ENCODE assay signal across 8 cellular contexts in genomic region chr10:91043173-91043910, GRCh38.
DNase-seq lines count a peak whose midpoint lies in the region; ATAC-seq and TF ChIP-seq lines count a peak whose summit lies in the region.

No MANE protein-coding gene starts in this region.

- RAD21 ChIA-PET in HCT116 (lab: Charles Lee; ENCODE audit: low non-redundant PET in 1 of 2, low total read pairs in 2 of 2, uncharacterized antibody in 2 of 2, unreplicated experiment in 2 of 2): interaction anchor here in 1 of 2 experiments (0.8 kb wide), 1 partner anchor 208 kb away, joined by 4 read pairs; no protein-coding TSS in a partner anchor

- H3K9me2 ChIP-seq in HCT116 (ENCODE audit: insufficient read depth) (no peaks in the 10 kb centered on the region), hepatocyte (replicated peaks; ENCODE audit: insufficient read depth) (no peaks in the 10 kb centered on the region)

- H3K27ac ChIP-seq in AG04450 (ENCODE audit: low read depth, low read length) (no peak overlapping the region), HCT116 (ENCODE audit: low read depth, low read length) (no peak overlapping the region), VCaP (no peak overlapping the region), hepatocyte (no peak overlapping the region)

- H3K27me3 Mint-ChIP-seq in T-cell: peaks cover 5 to 9% of the 10 kb centered on the region in 2 donors

- no peaks in the 10 kb centered on the region for H3K79me2 ChIP-seq in HCT116 (ENCODE audit: insufficient read depth, low read length)
- no peaks in the 10 kb centered on the region for H3K79me2 ChIP-seq in hepatocyte

- POLR2A ChIA-PET in AG04450 (lab: Yijun Ruan, JAX): no interaction called here
- POLR2A ChIA-PET in HCT116 (lab: Charles Lee): no interaction called here
- POLR2A ChIA-PET in T-cell (lab: Charles Lee): interaction anchor here in 1 of 2 donors (0.6 kb wide), 1 partner anchor 1972 kb away, joined by 4 read pairs; no protein-coding TSS in a partner anchor

- H3K9me3 ChIP-seq in AG04450 (ENCODE audit: control insufficient read depth, insufficient read depth, low read length) (no peaks in the 10 kb centered on the region), HCT116 (ENCODE audit: control insufficient read depth in 1 of 2, insufficient read depth in 1 of 2, low read depth in 1 of 2, low read length in 2 of 2) (no peaks in the 10 kb centered on the region), hepatocyte (ENCODE audit: low read depth) (no peaks in the 10 kb centered on the region)

- H3K36me3 ChIP-seq in HCT116 (ENCODE audit: control insufficient read depth in 1 of 2, insufficient read depth in 2 of 2, low read length in 2 of 2) (no peaks in the 10 kb centered on the region), hepatocyte (replicated peaks; ENCODE audit: insufficient read depth, low read depth) (no peaks in the 10 kb centered on the region)

- no peak overlapping the region for H3K4me3 Mint-ChIP-seq in T-cell

- DNase-seq in AG04450 (ENCODE audit: low read depth, low spot score) (no peak), HCT116 (ENCODE audit: low read depth, low spot score) (peak; percentile 21), hepatocyte (ENCODE audit: low spot score) (peak; percentile 38), T-cell (no peak), nucleus accumbens (lab: John Stamatoyannopoulos, UW) (no peak), NOMO-1 (lab: John Stamatoyannopoulos, UW; ENCODE audit: unreplicated experiment in 2 of 2) (no peak)

- no peaks in the 10 kb centered on the region for H3K4me1 Mint-ChIP-seq in T-cell

- TF ChIP-seq CTCF in AG04450 (IDR thresholded peaks at IDR 0.05; ENCODE audit: low read depth, low read length) (peak; percentile 47), HCT116 (IDR thresholded peaks at IDR 0.05 in 2 of 3, conservative IDR thresholded peaks at IDR 0.05 in 1 of 3; ENCODE audit: borderline replicate concordance in 1 of 3, insufficient read depth in 1 of 3, low read depth in 2 of 3, low read length in 2 of 3) (peak; percentile 49 to 60 (median 59); a peak in 5 of 6 replicates), VCaP (conservative IDR thresholded peaks at IDR 0.05) (peak; percentile 80), hepatocyte (IDR thresholded peaks at IDR 0.05; ENCODE audit: poor library complexity) (peak; percentile 51)

- ATAC-seq in HCT116: peak; percentile 90
- ATAC-seq in T-cell (replicated peaks in 1 of 4): no peak
- no peak for ATAC-seq in HG03196 (IDR thresholded peaks at IDR 0.05; ENCODE audit: unreplicated experiment)

- WGBS in hepatocyte (ENCODE audit: low lambda C conversion rate, missing lambda C conversion rate): 65% methylated on average over 8 of the region's 8 CpGs

- intact Hi-C loops in HCT116 (cut with micrococcal nuclease): loop anchor here (1.0 to 10.0 kb wide), 2 partner anchors 208 to 871 kb away; no protein-coding TSS in a partner anchor

- CTCF ChIA-PET in AG04450 (lab: Charles Lee) (interaction anchor here (0.5 to 3.1 kb wide), 10 partner anchors 8 to 207 kb away, joined by 3 to 26 read pairs (median 4); no protein-coding TSS in a partner anchor), HCT116 (lab: Charles Lee) (interaction anchor here (1.0 to 1.8 kb wide), 3 partner anchors 205 to 209 kb away, joined by 3 to 13 read pairs (median 3); no protein-coding TSS in a partner anchor), T-cell (lab: Charles Lee) (interaction anchor here (0.6 to 2.4 kb wide), 3 partner anchors 208 to 240 kb away, joined by 4 to 16 read pairs (median 4); no protein-coding TSS in a partner anchor)

- no peaks in the 10 kb centered on the region for H3K4me1 ChIP-seq in HCT116 (ENCODE audit: control insufficient read depth in 1 of 2, insufficient read depth in 2 of 2, low read length in 2 of 2)
- H3K4me1 ChIP-seq in hepatocyte (ENCODE audit: insufficient read depth): no peaks in the 10 kb centered on the region

- H3K4me3 ChIP-seq in AG04450 (ENCODE audit: low read depth, low read length): no peak overlapping the region
- no peak overlapping the region for H3K4me3 ChIP-seq in HCT116 (replicated peaks in 1 of 2; ENCODE audit: low read depth in 1 of 2, low read length in 2 of 2)
- no peak overlapping the region for H3K4me3 ChIP-seq in hepatocyte

- H3K27ac Mint-ChIP-seq in T-cell: no peak overlapping the region

- TF ChIP-seq POLR2A in HCT116 (IDR thresholded peaks at IDR 0.05; ENCODE audit: borderline replicate concordance, extremely low read depth, insufficient read depth, insufficient read length): no peak

- H3K4me2 ChIP-seq in HCT116 (ENCODE audit: low read length) (no peak overlapping the region), hepatocyte (no peak overlapping the region)

- peak; percentile 76 for TF ChIP-seq RAD21 in HCT116 (IDR thresholded peaks at IDR 0.05; ENCODE audit: low read depth)

- peaks cover 7% of the 10 kb centered on the region for H3K27me3 ChIP-seq in AG04450 (ENCODE audit: control insufficient read depth, insufficient read depth, low read length)
- no peaks in the 10 kb centered on the region for H3K27me3 ChIP-seq in HCT116 (ENCODE audit: insufficient read depth, low read length)
- H3K27me3 ChIP-seq in hepatocyte: no peaks in the 10 kb centered on the region

- H4K20me1 ChIP-seq in HCT116 (ENCODE audit: insufficient read depth): no peaks in the 10 kb centered on the region
- no peaks in the 10 kb centered on the region for H4K20me1 ChIP-seq in hepatocyte (ENCODE audit: insufficient read depth, poor library complexity, severe bottlenecking)

- H3K9me3 Mint-ChIP-seq in T-cell: no peaks in the 10 kb centered on the region

- BruUV-seq in HCT116 (replicated peaks; lab: Mats Ljungman, UMichigan): no TSS peak

- H2AFZ ChIP-seq in HCT116 (ENCODE audit: low read depth, low read length, poor library complexity, severe bottlenecking): no peak overlapping the region
- H2AFZ ChIP-seq in hepatocyte: no peak overlapping the region

- no peaks in the 10 kb centered on the region for H3K36me3 Mint-ChIP-seq in T-cell

- no peak overlapping the region for H3K9ac ChIP-seq in HCT116 (ENCODE audit: low read length)

TF ChIP-seq in HCT116, 20 proteins besides CTCF, POLR2A, EP300 and RAD21:
- TF ChIP-seq POLR2AphosphoS5 (IDR thresholded peaks at IDR 0.05; ENCODE audit: low read depth, low read length) (no peak), JUND (IDR thresholded peaks at IDR 0.05) (no peak), SIN3A (IDR thresholded peaks at IDR 0.05; ENCODE audit: low read depth) (no peak), EGR1 (IDR thresholded peaks at IDR 0.05; ENCODE audit: low read depth) (no peak), MAX (IDR thresholded peaks at IDR 0.05) (no peak)

Comparison
In these comparisons a context has a peak if more than half of its experiments do, and no peak if none do; other contexts are left out.
1. DNase-seq: peak in HCT116 (single experiment) and hepatocyte (single experiment); none in AG04450 (single experiment), T-cell (0 of 34), nucleus accumbens (0 of 56) and NOMO-1 (0 of 2).
2. Peak in every context shown above with its lines, with median percentiles within 50 percentile points of each other: CTCF ChIP-seq.